ENCODE assay signal across 8 cellular contexts in genomic region chr5:101678494-101679193, GRCh38.
DNase-seq lines count a peak whose midpoint lies in the region; ATAC-seq and TF ChIP-seq lines count a peak whose summit lies in the region.

No MANE protein-coding gene starts in this region.

- TF ChIP-seq CTCF in gastroesophageal sphincter (IDR thresholded peaks at IDR 0.05): peak; percentile 46 to 86 (median 76)
- peak; percentile 69 for TF ChIP-seq CTCF in parathyroid adenoma (IDR thresholded peaks at IDR 0.05)

- no peaks in the 10 kb centered on the region for H3K9me3 Mint-ChIP-seq in activated T-helper 17 cell treated with anti-CD3 and anti-CD28 coated beads, Interleukin-2, amount 50 U/mL, for 72 hours

- no peak overlapping the region for H3K4me3 Mint-ChIP-seq in activated T-helper 17 cell treated with anti-CD3 and anti-CD28 coated beads, Interleukin-2, amount 50 U/mL, for 72 hours

- TF ChIP-seq EP300 in gastroesophageal sphincter (IDR thresholded peaks at IDR 0.05): no peak

- no peaks in the 10 kb centered on the region for H3K9me3 ChIP-seq in gastroesophageal sphincter
- H3K9me3 ChIP-seq in parathyroid adenoma (ENCODE audit: control insufficient read depth, low read length): no peaks in the 10 kb centered on the region

- H3K27me3 Mint-ChIP-seq in activated T-helper 17 cell treated with anti-CD3 and anti-CD28 coated beads, Interleukin-2, amount 50 U/mL, for 72 hours: peaks cover 4% of the 10 kb centered on the region

- H3K79me2 ChIP-seq in parathyroid adenoma: no peaks in the 10 kb centered on the region

- DNase-seq in COR-L47 (lab: John Stamatoyannopoulos, UW) (peak; percentile 64), NCI-H82 treated with DMSO at 0.1 percent for 48 hours (lab: John Stamatoyannopoulos, UW; ENCODE audit: unreplicated experiment) (peak; percentile 53)
- DNase-seq in stimulated activated naive CD4-positive, alpha-beta T cell treated with Interleukin-2 at 50 U/mL for 16 hours (lab: John Stamatoyannopoulos, UW): no peak

- 15 to 34% methylated on average over 5 to 7 of the region's 7 CpGs for WGBS in gastroesophageal sphincter (ENCODE audit: low coverage in 1 of 2), 2 donors

- H3K4me1 ChIP-seq in gastroesophageal sphincter (no peaks in the 10 kb centered on the region), parathyroid adenoma (no peaks in the 10 kb centered on the region)

- no peak for TF ChIP-seq POLR2A in gastroesophageal sphincter (IDR thresholded peaks at IDR 0.05)

- H3K36me3 Mint-ChIP-seq in activated T-helper 17 cell treated with anti-CD3 and anti-CD28 coated beads, Interleukin-2, amount 50 U/mL, for 72 hours (ENCODE audit: low read depth): no peaks in the 10 kb centered on the region

- H3K36me3 ChIP-seq in gastroesophageal sphincter (no peaks in the 10 kb centered on the region), parathyroid adenoma (ENCODE audit: control insufficient read depth, insufficient read depth, low read length) (no peaks in the 10 kb centered on the region)

- H3K9ac ChIP-seq in parathyroid adenoma: no peak overlapping the region

- H3K27me3 ChIP-seq in gastroesophageal sphincter: no peaks in the 10 kb centered on the region
- no peaks in the 10 kb centered on the region for H3K27me3 ChIP-seq in parathyroid adenoma (ENCODE audit: control insufficient read depth, insufficient read depth, low read length)

- peak overlapping the region; percentile 47 for H2AFZ ChIP-seq in parathyroid adenoma

- H3K27ac ChIP-seq in gastroesophageal sphincter: no peak overlapping the region
- H3K27ac ChIP-seq in parathyroid adenoma: no peak overlapping the region

- H3K4me2 ChIP-seq in parathyroid adenoma (ENCODE audit: low read length): peak overlapping the region; percentile 27

- H3K4me3 ChIP-seq in gastroesophageal sphincter (no peak overlapping the region), parathyroid adenoma (ENCODE audit: low read depth, low read length) (no peak overlapping the region)

- ATAC-seq in GM19035 (IDR thresholded peaks at IDR 0.05; ENCODE audit: unreplicated experiment) (peak; percentile 79), HG03342 (IDR thresholded peaks at IDR 0.05; ENCODE audit: unreplicated experiment) (peak; percentile 84), gastroesophageal sphincter (no peak)
- ATAC-seq in activated T-helper 17 cell treated with anti-CD3 and anti-CD28 coated beads, Interleukin-2, amount 50 U/mL, for 72 hours (replicated peaks): peak; percentile 32

- H3K27ac Mint-ChIP-seq in activated T-helper 17 cell treated with anti-CD3 and anti-CD28 coated beads, Interleukin-2, amount 50 U/mL, for 72 hours: no peak overlapping the region

- H3K4me1 Mint-ChIP-seq in activated T-helper 17 cell treated with anti-CD3 and anti-CD28 coated beads, Interleukin-2, amount 50 U/mL, for 72 hours: no peaks in the 10 kb centered on the region
